Comparison of ENCODE assay signal across 8 cellular contexts in the genomic region with DNA sequence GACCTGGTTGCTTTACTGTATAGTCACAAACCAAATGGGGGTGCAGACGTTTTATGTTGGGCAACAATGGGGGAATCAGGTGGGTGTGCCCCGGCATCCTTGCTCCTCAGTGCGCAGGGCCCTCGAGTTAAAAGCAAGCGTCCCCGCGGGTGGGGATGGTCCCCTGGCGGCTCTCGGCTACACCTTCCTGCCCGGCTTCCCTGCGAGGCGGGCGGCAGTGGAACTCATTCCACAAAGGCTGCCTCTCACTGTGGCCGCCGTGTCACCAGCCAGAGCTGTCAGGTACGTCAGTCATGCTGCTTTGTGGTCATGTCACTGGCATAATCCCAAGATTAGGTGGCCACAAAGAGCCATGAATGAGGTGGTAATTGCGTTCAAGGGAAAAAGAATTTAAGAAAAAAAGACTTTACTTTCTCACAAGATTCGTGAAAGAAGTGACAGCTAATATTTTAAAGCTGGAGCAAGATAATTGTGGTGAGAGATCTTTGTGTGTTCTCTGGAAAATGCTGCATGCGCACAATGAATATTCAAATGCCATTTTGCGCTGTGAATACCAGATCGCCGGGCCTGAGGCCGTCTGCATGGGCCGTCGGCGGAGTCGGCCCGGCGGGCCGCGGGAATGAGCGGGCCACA.
DNase-seq lines count a peak whose midpoint lies in the region; ATAC-seq and TF ChIP-seq lines count a peak whose summit lies in the region.

No MANE protein-coding gene starts in this region.

- H3K4me3 ChIP-seq in AG09309 (ENCODE audit: control insufficient read depth, low read depth, low read length) (peak overlapping the region; percentile 67), epithelial cell of esophagus (ENCODE audit: low read length) (peak overlapping the region; percentile 48), parathyroid adenoma (ENCODE audit: low read depth, low read length) (peak overlapping the region; percentile 57)

- DNase-seq in AG09309 (ENCODE audit: low read depth) = no peak
- peak; percentile 27 for DNase-seq in T-helper 9 cell
- peak; percentile 24 for DNase-seq in epithelial cell of esophagus (ENCODE audit: low read depth)
- DNase-seq in omental fat pad (ENCODE audit: low spot score) = no peak
- DNase-seq in COLO829 (ENCODE audit: low spot score) = no peak
- DNase-seq in MV-4-11 (lab: John Stamatoyannopoulos, UW) = no peak

- no peak overlapping the region for H3K9ac ChIP-seq in parathyroid adenoma

- H3K27me3 ChIP-seq in parathyroid adenoma (ENCODE audit: control insufficient read depth, insufficient read depth, low read length) = no peaks in the 10 kb centered on the region

- H3K36me3 ChIP-seq in parathyroid adenoma (ENCODE audit: control insufficient read depth, insufficient read depth, low read length) = no peaks in the 10 kb centered on the region

- no peak overlapping the region for H3K27ac ChIP-seq in parathyroid adenoma

- no peaks in the 10 kb centered on the region for H3K9me3 ChIP-seq in parathyroid adenoma (ENCODE audit: control insufficient read depth, low read length)

- no peaks in the 10 kb centered on the region for H3K79me2 ChIP-seq in parathyroid adenoma

- TF ChIP-seq CTCF in AG09309 (IDR thresholded peaks at IDR 0.05; ENCODE audit: control insufficient read depth, insufficient read depth, low read depth, low read length, missing control alignments) = no peak
- no peak for TF ChIP-seq CTCF in epithelial cell of esophagus (IDR thresholded peaks at IDR 0.05; ENCODE audit: insufficient read depth, low read depth, low read length, missing control alignments)
- no peak for TF ChIP-seq CTCF in parathyroid adenoma (IDR thresholded peaks at IDR 0.05)
- TF ChIP-seq CTCF in omental fat pad (IDR thresholded peaks at IDR 0.05) = no peak

- peak overlapping the region; percentile 69 for H2AFZ ChIP-seq in parathyroid adenoma

- H3K4me2 ChIP-seq in parathyroid adenoma (ENCODE audit: low read length) = peak overlapping the region; percentile 94

- H3K4me1 ChIP-seq in parathyroid adenoma = no peaks in the 10 kb centered on the region

- peak; percentile 19 for ATAC-seq in GM21423 (IDR thresholded peaks at IDR 0.05; ENCODE audit: unreplicated experiment)
- no peak for ATAC-seq in omental fat pad (ENCODE audit: low FRiP score)

Comparison
In these comparisons a context has a peak if more than half of its experiments do, and no peak if none do; other contexts are left out.
1. DNase-seq: peak in T-helper 9 cell (single experiment) and epithelial cell of esophagus (single experiment); none in AG09309 (single experiment), omental fat pad (single experiment), COLO829 (single experiment) and MV-4-11 (single experiment).
2. Peak in every context shown above with its lines, with median percentiles within 50 percentile points of each other: H3K4me3 ChIP-seq.